In genomic region chr2:184067502-184067901, GRCh38 we compare ENCODE assay signal across 13 cellular contexts.
DNase-seq lines count a peak whose midpoint lies in the region; ATAC-seq and TF ChIP-seq lines count a peak whose summit lies in the region.
"Had no signal": no experiment of that assay in that cellular context is flagged by ENCODE, and none has a peak within 500 bp of the region (broad histone marks: within the 10 kb centered on the region; RNA-seq: fewer than 3 reads in every experiment).

No MANE protein-coding gene starts in this region.

- H3K36me3 ChIP-seq in osteoblast (ENCODE audit: insufficient read depth, low read length) (no peaks in the 10 kb centered on the region), WERI-Rb-1 (no peaks in the 10 kb centered on the region)
- H3K36me3 ChIP-seq: spleen had no signal

- TF ChIP-seq CTCF in osteoblast (IDR thresholded peaks at IDR 0.05; ENCODE audit: extremely low read depth, low read depth, low read length) (no peak), WERI-Rb-1 (IDR thresholded peaks at IDR 0.05; ENCODE audit: low read depth, low read length) (no peak)

- H3K27me3 ChIP-seq in osteoblast (ENCODE audit: insufficient read depth, low read length) (no peaks in the 10 kb centered on the region), WERI-Rb-1 (ENCODE audit: insufficient read depth, low read depth, severe bottlenecking) (no peaks in the 10 kb centered on the region)
- H3K27me3 ChIP-seq: spleen had no signal

- no peaks in the 10 kb centered on the region for H3K9me3 ChIP-seq in osteoblast (ENCODE audit: low read depth, low read length)
- no peaks in the 10 kb centered on the region for H3K9me3 ChIP-seq in WERI-Rb-1 (ENCODE audit: severe bottlenecking)

- no peaks in the 10 kb centered on the region for H3K4me1 ChIP-seq in osteoblast (ENCODE audit: insufficient read depth, low read length)
- H3K4me1 ChIP-seq: spleen had no signal

- H3K27ac ChIP-seq in osteoblast (ENCODE audit: low read depth, low read length): no peak overlapping the region
- no peak overlapping the region for H3K27ac ChIP-seq in caudate nucleus (ENCODE audit: low read depth, low read length)
- H3K27ac ChIP-seq in WERI-Rb-1: no peak overlapping the region
- H3K27ac ChIP-seq: SK-N-MC, spleen had no signal

- H3K4me2 ChIP-seq in osteoblast (ENCODE audit: insufficient read depth, low read length): no peak overlapping the region

- ATAC-seq in HG03469 (IDR thresholded peaks at IDR 0.05; ENCODE audit: unreplicated experiment): no peak

- H3K4me3 ChIP-seq in osteoblast (ENCODE audit: insufficient read depth, low read length): no peak overlapping the region
- H3K4me3 ChIP-seq in WERI-Rb-1 (ENCODE audit: low read depth, low read length): no peak overlapping the region
- H3K4me3 ChIP-seq: SK-N-MC, spleen had no signal

- DNase-seq in DMS 273 (lab: John Stamatoyannopoulos, UW; ENCODE audit: unreplicated experiment): peak; percentile 1
- DNase-seq in DMS 273 treated with DMSO at 0.1 percent for 48 hours (lab: John Stamatoyannopoulos, UW): no peak
- DNase-seq in NAMALWA (ENCODE audit: low spot score): peak; percentile 26
- peak; percentile 21 for DNase-seq in amniotic epithelial cell (ENCODE audit: low read depth)
- peak; percentile 10 for DNase-seq in osteoblast (ENCODE audit: insufficient read length, low spot score, missing footprints)
- no peak for DNase-seq in caudate nucleus (lab: John Stamatoyannopoulos, UW)
- no peak for DNase-seq in WERI-Rb-1
- DNase-seq: islet precursor cell, NCI-H1694, occipital lobe, spleen had no signal

- no peaks in the 10 kb centered on the region for H3K79me2 ChIP-seq in osteoblast (ENCODE audit: insufficient read depth, low read length)

- H2AFZ ChIP-seq in osteoblast (ENCODE audit: low read length): no peak overlapping the region

- H4K20me1 ChIP-seq in osteoblast (ENCODE audit: insufficient read depth, low read length): no peaks in the 10 kb centered on the region

Comparison
In these comparisons a context has a peak if more than half of its experiments do, and no peak if none do; other contexts are left out.
1. DNase-seq: peak in DMS 273 (single experiment), NAMALWA (single experiment), amniotic epithelial cell (single experiment) and osteoblast (single experiment); none in DMS 273 treated with DMSO at 0.1 percent for 48 hours (single experiment), caudate nucleus (0 of 61) and WERI-Rb-1 (single experiment).